14 cellular contexts compared by ENCODE assay signal in genomic region chr14:41973178-41973577, GRCh38.
"Had no signal": no experiment of that assay in that cellular context is flagged by ENCODE, and none has a peak within 500 bp of the region (broad histone marks: within the 10 kb centered on the region; RNA-seq: fewer than 3 reads in every experiment).

No MANE protein-coding gene starts in this region.

- ATAC-seq: activated T-helper 17 cell treated with anti-CD3 and anti-CD28 coated beads, Interleukin-2, amount 50 U/mL, for 72 hours; natural killer cell; stimulated activated effector memory CD8-positive, alpha-beta T cell treated with anti-CD3 and anti-CD28 coated beads, Interleukin-12 subunit alpha, Interleukin-12 subunit beta, amount 100 ng/mL, for 72 hours had no signal

- H3K4me3 ChIP-seq: left ventricle myocardium inferior had no signal

- DNase-seq: activated CD4-positive, alpha-beta T cell treated with anti-CD3 and anti-CD28 coated beads for 1 hour; activated CD4-positive, alpha-beta T cell treated with anti-CD3 and anti-CD28 coated beads, Interleukin-2, amount 50 U/mL, for 4 hours; activated naive CD4-positive, alpha-beta T cell treated with Interleukin-2 at 50 U/mL for 16 hours; activated T-cell treated with anti-CD3 and anti-CD28 coated beads for 4 hours; aorta; cortex of kidney; effector CD8-positive, alpha-beta T cell; foreskin fibroblast; hippocampal formation; left ventricle myocardium inferior; mesenchymal stem cell; natural killer cell had no signal
